In the genomic region with DNA sequence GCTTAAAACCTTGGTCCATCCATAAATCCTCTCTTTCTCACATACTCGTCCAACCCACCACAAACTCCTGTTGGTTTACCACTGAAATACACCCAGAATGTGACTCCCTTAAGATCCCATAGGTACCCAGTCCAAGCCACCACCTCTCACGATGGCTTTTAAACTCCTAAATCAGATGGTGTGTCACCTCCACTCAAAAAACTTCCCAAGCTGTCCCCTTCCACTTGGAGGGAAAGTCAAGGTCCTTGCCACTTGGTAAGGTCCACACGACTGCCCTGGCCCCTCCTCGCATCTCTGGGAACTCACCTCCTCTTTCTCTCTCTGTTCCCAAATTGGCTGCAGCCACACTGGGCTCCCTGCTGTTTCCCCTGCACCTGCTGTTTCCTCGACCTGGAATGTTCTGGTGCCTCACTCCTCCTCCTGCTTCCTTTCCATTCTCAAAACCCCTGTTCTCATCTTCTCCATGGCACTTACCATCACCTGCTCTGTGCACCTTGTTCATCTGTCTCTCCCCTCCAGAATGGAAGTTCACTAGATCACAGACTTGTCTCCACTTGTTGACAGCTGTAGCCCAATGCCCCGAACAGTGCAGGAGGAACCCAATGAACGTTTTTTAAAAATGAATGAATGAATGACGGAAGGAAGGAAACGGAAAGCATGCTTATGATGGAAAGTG, we compare ENCODE assay signal across 8 cellular contexts. TPM values are rescaled to one million over a fixed set of nuclear protein-coding genes. Genes with fewer than 3 reads are reported as not detected.
DNase-seq lines count a peak whose midpoint lies in the region; ATAC-seq, FAIRE-seq and TF ChIP-seq lines count a peak whose summit lies in the region.

No MANE protein-coding gene starts in this region.

- peaks cover 6% of the 10 kb centered on the region for H3K36me3 Mint-ChIP-seq in CD4-positive, alpha-beta T cell (ENCODE audit: low read depth)
- peaks cover 10% of the 10 kb centered on the region for H3K36me3 Mint-ChIP-seq in T-cell

- H3K36me3 ChIP-seq in skeletal muscle tissue (ENCODE audit: control insufficient read depth in 3 of 3, insufficient read depth in 3 of 3, low read length in 3 of 3): peaks cover 0 to 3% (median 0%) of the 10 kb centered on the region in 3 donors

- TF ChIP-seq POLR2A in GM12892 (IDR thresholded peaks at IDR 0.05; ENCODE audit: low read depth, low read length): no peak

- peak overlapping the region; percentile 71 for H3K27ac Mint-ChIP-seq in CD4-positive, alpha-beta T cell
- H3K27ac Mint-ChIP-seq in T-cell: peak overlapping the region; percentile 3 to 40

- H3K4me3 Mint-ChIP-seq in CD4-positive, alpha-beta T cell: peak overlapping the region; percentile 88
- peak overlapping the region; percentile 82 to 92 (median 87) for H3K4me3 Mint-ChIP-seq in T-cell

- DNase-seq in CD4-positive, alpha-beta T cell: no peak
- DNase-seq in HT-29 (ENCODE audit: low spot score) (peak; percentile 51), T-cell (no peak), foreskin fibroblast (no peak), GM12892 (ENCODE audit: insufficient read length) (no peak), GM19240 (ENCODE audit: insufficient read length, low spot score) (no peak)

- H3K27me3 ChIP-seq in CD4-positive, alpha-beta T cell (ENCODE audit: control insufficient read depth, insufficient read depth, low read length): no peaks in the 10 kb centered on the region
- H3K27me3 ChIP-seq in skeletal muscle tissue (ENCODE audit: control insufficient read depth in 3 of 3, insufficient read depth in 3 of 3, low read length in 3 of 3): no peaks in the 10 kb centered on the region

- TF ChIP-seq CTCF in CD4-positive, alpha-beta T cell (IDR thresholded peaks at IDR 0.05): no peak
- no peak for TF ChIP-seq CTCF in foreskin fibroblast (IDR thresholded peaks at IDR 0.05; ENCODE audit: low read depth, low read length)

- POLR2A ChIA-PET in CD4-positive, alpha-beta T cell (lab: Charles Lee): interaction anchor here (4.4 kb wide), 1 partner anchor 23 kb away, joined by 33 read pairs; a partner anchor contains a TSS
- POLR2A ChIA-PET in T-cell (lab: Charles Lee): no interaction called here

- no peak for FAIRE-seq in GM12892 (lab: Jason Lieb, UNC)

- no peaks in the 10 kb centered on the region for H3K9me3 Mint-ChIP-seq in CD4-positive, alpha-beta T cell
- no peaks in the 10 kb centered on the region for H3K9me3 Mint-ChIP-seq in T-cell

- H3K9ac ChIP-seq in skeletal muscle tissue (ENCODE audit: low read depth in 1 of 3, low read length in 3 of 3): peak overlapping the region in 1 of 3 donors; percentile 65

- H3K27ac ChIP-seq in CD4-positive, alpha-beta T cell (ENCODE audit: low read depth, low read length): no peak overlapping the region
- H3K27ac ChIP-seq in skeletal muscle tissue (ENCODE audit: low read depth, low read length): no peak overlapping the region

- peaks cover 19% of the 10 kb centered on the region for H3K4me1 Mint-ChIP-seq in CD4-positive, alpha-beta T cell (ENCODE audit: low read depth)
- peaks cover 13 to 16% (median 16%) of the 10 kb centered on the region in 3 donors for H3K4me1 Mint-ChIP-seq in T-cell

- intact Hi-C loops in CD4-positive, alpha-beta T cell (cut with DNase I, micrococcal nuclease): loop anchor here (5.0 kb wide), 3 partner anchors 35 to 260 kb away; a partner anchor contains a TSS

- no peak for ATAC-seq in CD4-positive, alpha-beta T cell (ENCODE audit: poor library complexity)
- ATAC-seq in T-cell (replicated peaks in 1 of 4) (no peak), GM18861 (IDR thresholded peaks at IDR 0.05; ENCODE audit: unreplicated experiment) (no peak)

- H3K27me3 Mint-ChIP-seq in CD4-positive, alpha-beta T cell: no peaks in the 10 kb centered on the region
- no peaks in the 10 kb centered on the region for H3K27me3 Mint-ChIP-seq in T-cell

- CTCF ChIA-PET in CD4-positive, alpha-beta T cell (lab: Charles Lee): interaction anchor here (3.3 kb wide), 1 partner anchor 144 kb away, joined by 11 read pairs; no protein-coding TSS in a partner anchor
- CTCF ChIA-PET in T-cell (lab: Charles Lee): interaction anchor here in 1 of 2 donors (0.9 kb wide), 1 partner anchor 14 kb away, joined by 3 read pairs; no protein-coding TSS in a partner anchor

- peaks cover 12 to 14% (median 12%) of the 10 kb centered on the region in 3 donors for H3K4me1 ChIP-seq in skeletal muscle tissue (ENCODE audit: control insufficient read depth in 3 of 3, insufficient read depth in 3 of 3, low read length in 3 of 3)

- H3K4me3 ChIP-seq in foreskin fibroblast (ENCODE audit: low read depth in 1 of 2, low read length in 2 of 2): peak overlapping the region; percentile 71 to 85
- peak overlapping the region; percentile 86 to 98 (median 92) for H3K4me3 ChIP-seq in skeletal muscle tissue (ENCODE audit: low read length in 3 of 3)

- no peaks in the 10 kb centered on the region for H3K9me3 ChIP-seq in CD4-positive, alpha-beta T cell (ENCODE audit: control insufficient read depth, low read length)
- H3K9me3 ChIP-seq in skeletal muscle tissue (ENCODE audit: control insufficient read depth in 3 of 3, low read length in 3 of 3): no peaks in the 10 kb centered on the region

RNA-seq across cellular contexts. Expression of a gene that starts 23.0 kb away (rescaled TPM):
- total RNA-seq in CD4-positive, alpha-beta T cell: 10 to 100 TPM; 92.3 to 92.5 TPM
- 18.0 and 19.0 TPM in 2 replicates for total RNA-seq in HT-29 (2014; rRNA removed; shearing (Covaris generic))
- total RNA-seq in T-cell (10 to 100 TPM; 26.6 to 77.3 (median 30.1) TPM), skeletal muscle tissue (10.4 TPM)
- polyA plus RNA-seq in GM12892 (2012; ENCODE audit: missing spikeins): 21.5 TPM

RNA-seq across cellular contexts. Expression of a gene that starts 49.1 kb away (rescaled TPM):
- total RNA-seq in CD4-positive, alpha-beta T cell: not detected
- total RNA-seq in HT-29 (2014; rRNA removed; shearing (Covaris generic)): 2.0 and 2.5 TPM in 2 replicates
- total RNA-seq in T-cell (under 1 TPM in 3 of 5 donors, not detected in 2; 0.23 to 0.41 (median 0.26) TPM), skeletal muscle tissue (5.2 TPM)
- polyA plus RNA-seq in GM12892 (2012; ENCODE audit: missing spikeins): 7.1 TPM
